Comparison of ENCODE assay signal across 1 cellular context in the genomic region with DNA sequence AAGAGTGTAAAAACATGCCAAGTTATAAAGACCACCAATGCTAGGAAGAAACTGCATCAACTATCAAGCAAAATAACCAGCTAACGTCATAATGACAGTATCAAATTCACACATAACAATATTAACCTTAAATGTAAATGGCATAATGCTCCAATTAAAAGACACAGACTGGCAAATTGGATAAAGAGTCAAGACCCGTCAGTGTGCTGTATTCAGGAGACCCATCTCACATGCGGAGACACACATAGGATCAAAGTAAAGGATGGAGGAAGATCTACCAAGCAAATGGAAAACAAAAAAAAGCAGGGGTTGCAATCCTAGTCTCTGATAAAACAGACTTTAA. TPM values are rescaled to one million over a fixed set of nuclear protein-coding genes. Genes with fewer than 3 reads are reported as not detected.
"Had no signal": no experiment of that assay in that cellular context is flagged by ENCODE, and none has a peak within 500 bp of the region (broad histone marks: within the 10 kb centered on the region; RNA-seq: fewer than 3 reads in every experiment).

No MANE protein-coding gene starts in this region.

RNA-seq across cellular contexts. Expression of gene XCL2, which starts 2.7 kb away (rescaled TPM):
- total RNA-seq: G401 had no signal

RNA-seq across cellular contexts. Expression of gene XCL1, which starts 29.9 kb away (rescaled TPM):
- total RNA-seq: G401 had no signal
